ENCODE assay signal across 1 cellular context in the genomic region with DNA sequence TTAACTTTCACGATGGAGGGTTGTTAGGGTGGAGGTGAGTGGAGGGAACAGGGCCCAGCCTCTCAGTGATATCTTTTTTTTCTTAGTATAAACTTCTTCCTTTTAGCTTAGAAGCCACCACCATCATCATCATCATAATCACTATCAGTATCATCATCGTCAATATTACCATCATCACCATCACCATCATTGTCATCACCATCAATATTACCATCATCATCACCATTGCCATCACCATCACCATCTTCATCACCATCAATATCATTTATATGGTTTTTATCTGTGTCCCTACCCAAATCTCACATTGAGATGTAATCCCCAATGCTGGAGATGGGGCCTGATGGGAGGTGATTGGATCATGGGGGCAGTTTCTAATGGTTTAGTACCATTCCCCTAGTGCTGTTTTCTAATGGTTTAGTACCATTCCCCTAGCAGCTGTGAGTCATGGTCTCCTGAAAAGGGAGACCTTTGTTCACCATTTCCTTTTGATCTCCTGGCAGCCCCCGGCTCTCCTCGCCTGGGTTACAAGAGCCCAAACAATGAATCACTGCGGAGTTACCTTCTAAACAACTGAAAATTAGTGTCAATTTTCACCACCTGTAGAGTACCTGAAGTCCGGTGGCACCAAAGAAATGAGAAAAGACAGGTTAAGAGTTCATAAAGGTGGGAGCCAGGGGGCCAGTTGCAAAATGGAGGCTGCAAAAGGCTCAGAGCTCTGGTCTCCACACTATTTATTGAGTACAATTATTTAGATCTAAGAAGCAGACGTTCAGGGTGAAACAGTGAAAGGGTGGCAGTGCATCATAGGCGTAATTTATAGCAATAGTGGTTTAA.
A peak's percentile ranks its signal among the peaks of the same experiment; 100 is the strongest.
TF ChIP-seq lines count a peak whose summit lies in the region.

No MANE protein-coding gene starts in this region.

TF ChIP-seq in HepG2, 621 proteins besides CTCF, POLR2A, EP300 and RAD21 (continues in another document):
- no peak for TF ChIP-seq FLYWCH1 (CRISPR knock-in tag; IDR thresholded peaks at IDR 0.05)
- peak; percentile 23; the same call in 1 of the 2 replicates for TF ChIP-seq HNF4G (IDR thresholded peaks at IDR 0.05; ENCODE audit: borderline replicate concordance, low read depth, low read length)
- TF ChIP-seq HNF4G (CRISPR knock-in tag; IDR thresholded peaks at IDR 0.05; ENCODE audit: borderline replicate concordance, low read depth) = no peak
- TF ChIP-seq GABPA (IDR thresholded peaks at IDR 0.05; ENCODE audit: low read depth, low read length) = no peak
- 0 out of 2 replicates have a peak, but pooled peaks have one; percentile 18 for TF ChIP-seq GABPA (CRISPR knock-in tag; IDR thresholded peaks at IDR 0.05; ENCODE audit: low read depth)
- no peak for TF ChIP-seq ARNTL (CRISPR knock-in tag; IDR thresholded peaks at IDR 0.05)
- TF ChIP-seq ZNF605 (CRISPR knock-in tag; IDR thresholded peaks at IDR 0.05) = no peak; the same call in 1 of the 2 replicates
- peak; percentile 64; the same call in 1 of the 2 replicates for TF ChIP-seq NFIC (IDR thresholded peaks at IDR 0.05; ENCODE audit: low read length)
- TF ChIP-seq MIER3 (CRISPR knock-in tag; IDR thresholded peaks at IDR 0.05; ENCODE audit: borderline replicate concordance) = no peak
- TF ChIP-seq KAT8 (CRISPR knock-in tag; IDR thresholded peaks at IDR 0.05) = 0 out of 2 replicates have a peak, but pooled peaks have one; percentile 21
- TF ChIP-seq FOSL2 (CRISPR knock-in tag; IDR thresholded peaks at IDR 0.05) = peak; percentile 95
- peak; percentile 65 for TF ChIP-seq HMG20A (CRISPR knock-in tag; IDR thresholded peaks at IDR 0.05; ENCODE audit: borderline replicate concordance)
- TF ChIP-seq RCOR2 (CRISPR knock-in tag; IDR thresholded peaks at IDR 0.05) = peak; percentile 45; the same call in 1 of the 2 replicates
- peak; percentile 31; the same call in 1 of the 2 replicates for TF ChIP-seq EHMT2 (IDR thresholded peaks at IDR 0.05; ENCODE audit: borderline replicate concordance, low read depth, low read length)
- TF ChIP-seq, protein P1, sequence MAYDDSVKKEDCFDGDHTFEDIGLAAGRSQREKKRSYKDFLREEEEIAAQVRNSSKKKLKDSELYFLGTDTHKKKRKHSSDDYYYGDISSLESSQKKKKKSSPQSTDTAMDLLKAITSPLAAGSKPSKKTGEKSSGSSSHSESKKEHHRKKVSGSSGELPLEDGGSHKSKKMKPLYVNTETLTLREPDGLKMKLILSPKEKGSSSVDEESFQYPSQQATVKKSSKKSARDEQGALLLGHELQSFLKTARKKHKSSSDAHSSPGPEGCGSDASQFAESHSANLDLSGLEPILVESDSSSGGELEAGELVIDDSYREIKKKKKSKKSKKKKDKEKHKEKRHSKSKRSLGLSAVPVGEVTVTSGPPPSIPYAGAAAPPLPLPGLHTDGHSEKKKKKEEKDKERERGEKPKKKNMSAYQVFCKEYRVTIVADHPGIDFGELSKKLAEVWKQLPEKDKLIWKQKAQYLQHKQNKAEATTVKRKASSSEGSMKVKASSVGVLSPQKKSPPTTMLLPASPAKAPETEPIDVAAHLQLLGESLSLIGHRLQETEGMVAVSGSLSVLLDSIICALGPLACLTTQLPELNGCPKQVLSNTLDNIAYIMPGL (CRISPR knock-in tag; IDR thresholded peaks at IDR 0.05; ENCODE audit: borderline replicate concordance in 1 of 2, low read depth in 1 of 2) = peak in 1 of 2 experiments; percentile 44; a peak in 1 of 4 replicates
- TF ChIP-seq MEIS2 (CRISPR knock-in tag; IDR thresholded peaks at IDR 0.05) = no peak
- TF ChIP-seq ZEB1 (IDR thresholded peaks at IDR 0.05; ENCODE audit: insufficient replicate concordance, low read depth) = peak; percentile 69
- peak; percentile 91 for TF ChIP-seq TCF7 (IDR thresholded peaks at IDR 0.05; ENCODE audit: low read depth)
- TF ChIP-seq, protein P2, sequence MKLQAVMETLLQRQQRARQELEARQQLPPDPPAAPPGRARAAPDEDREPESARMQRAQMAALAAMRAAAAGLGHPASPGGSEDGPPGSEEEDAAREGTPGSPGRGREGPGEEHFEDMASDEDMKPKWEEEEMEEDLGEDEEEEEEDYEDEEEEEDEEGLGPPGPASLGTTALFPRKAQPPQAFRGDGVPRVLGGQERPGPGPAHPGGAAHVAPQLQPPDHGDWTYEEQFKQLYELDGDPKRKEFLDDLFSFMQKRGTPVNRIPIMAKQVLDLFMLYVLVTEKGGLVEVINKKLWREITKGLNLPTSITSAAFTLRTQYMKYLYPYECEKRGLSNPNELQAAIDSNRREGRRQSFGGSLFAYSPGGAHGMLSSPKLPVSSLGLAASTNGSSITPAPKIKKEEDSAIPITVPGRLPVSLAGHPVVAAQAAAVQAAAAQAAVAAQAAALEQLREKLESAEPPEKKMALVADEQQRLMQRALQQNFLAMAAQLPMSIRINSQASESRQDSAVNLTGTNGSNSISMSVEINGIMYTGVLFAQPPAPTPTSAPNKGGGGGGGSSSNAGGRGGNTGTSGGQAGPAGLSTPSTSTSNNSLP (IDR thresholded peaks at IDR 0.05; ENCODE audit: low read depth, low read length) = peak; percentile 77
- 0 out of 2 replicates have a peak, but pooled peaks have one; percentile 53 for TF ChIP-seq TCF7L2 (IDR thresholded peaks at IDR 0.05; ENCODE audit: low read depth, low read length)
- TF ChIP-seq, protein P3, sequence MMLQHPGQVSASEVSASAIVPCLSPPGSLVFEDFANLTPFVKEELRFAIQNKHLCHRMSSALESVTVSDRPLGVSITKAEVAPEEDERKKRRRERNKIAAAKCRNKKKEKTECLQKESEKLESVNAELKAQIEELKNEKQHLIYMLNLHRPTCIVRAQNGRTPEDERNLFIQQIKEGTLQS (CRISPR knock-in tag; IDR thresholded peaks at IDR 0.05) = peak; percentile 69; the same call in 1 of the 2 replicates
- no peak for TF ChIP-seq MED13 (CRISPR knock-in tag; IDR thresholded peaks at IDR 0.05)
- no peak for TF ChIP-seq ZNF382 (CRISPR knock-in tag; IDR thresholded peaks at IDR 0.05; ENCODE audit: borderline replicate concordance)
- TF ChIP-seq ZNF234 (CRISPR knock-in tag; conservative IDR thresholded peaks at IDR 0.05) = no peak
- peak; percentile 97 for TF ChIP-seq ZSCAN21 (CRISPR knock-in tag; IDR thresholded peaks at IDR 0.05; ENCODE audit: borderline replicate concordance)
- TF ChIP-seq NR2F1 (CRISPR knock-in tag; IDR thresholded peaks at IDR 0.05) = 0 out of 4 replicates have a peak, but pooled peaks of 1 of the 2 experiments have one; percentile 33
- no peak for TF ChIP-seq SNAPC2 (CRISPR knock-in tag; IDR thresholded peaks at IDR 0.05)
- TF ChIP-seq ZNF644 (CRISPR knock-in tag; IDR thresholded peaks at IDR 0.05; ENCODE audit: low read depth) = peak; percentile 84
- TF ChIP-seq NFE2L2 (IDR thresholded peaks at IDR 0.05; ENCODE audit: low read length) = no peak
- peak; percentile 51; the same call in 1 of the 2 replicates for TF ChIP-seq ELF3 (CRISPR knock-in tag; IDR thresholded peaks at IDR 0.05)
- TF ChIP-seq ZNF3 (CRISPR knock-in tag; IDR thresholded peaks at IDR 0.05) = no peak
- 0 out of 2 replicates have a peak, but pooled peaks have one; percentile 40 for TF ChIP-seq ZNF510 (CRISPR knock-in tag; IDR thresholded peaks at IDR 0.05; ENCODE audit: low read depth)
- TF ChIP-seq, protein P4, sequence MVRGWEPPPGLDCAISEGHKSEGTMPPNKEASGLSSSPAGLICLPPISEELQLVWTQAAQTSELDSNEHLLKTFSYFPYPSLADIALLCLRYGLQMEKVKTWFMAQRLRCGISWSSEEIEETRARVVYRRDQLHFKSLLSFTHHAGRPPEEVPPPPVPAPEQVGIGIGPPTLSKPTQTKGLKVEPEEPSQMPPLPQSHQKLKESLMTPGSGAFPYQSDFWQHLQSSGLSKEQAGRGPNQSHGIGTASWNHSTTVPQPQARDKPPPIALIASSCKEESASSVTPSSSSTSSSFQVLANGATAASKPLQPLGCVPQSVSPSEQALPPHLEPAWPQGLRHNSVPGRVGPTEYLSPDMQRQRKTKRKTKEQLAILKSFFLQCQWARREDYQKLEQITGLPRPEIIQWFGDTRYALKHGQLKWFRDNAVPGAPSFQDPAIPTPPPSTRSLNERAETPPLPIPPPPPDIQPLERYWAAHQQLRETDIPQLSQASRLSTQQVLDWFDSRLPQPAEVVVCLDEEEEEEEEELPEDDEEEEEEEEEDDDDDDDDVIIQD (CRISPR knock-in tag; IDR thresholded peaks at IDR 0.05; ENCODE audit: low read depth) = peak; percentile 60; the same call in 1 of the 2 replicates
- TF ChIP-seq RXRB (CRISPR knock-in tag; IDR thresholded peaks at IDR 0.05; ENCODE audit: borderline replicate concordance) = peak; percentile 74
- TF ChIP-seq CREM (IDR thresholded peaks at IDR 0.05) = peak; percentile 54; the same call in 1 of the 2 replicates
- TF ChIP-seq CREM (CRISPR knock-in tag; IDR thresholded peaks at IDR 0.05) = no peak
- no peak for TF ChIP-seq RBAK (CRISPR knock-in tag; IDR thresholded peaks at IDR 0.05)
- no peak for TF ChIP-seq SOX6 (IDR thresholded peaks at IDR 0.05)
- TF ChIP-seq SOX6 (CRISPR knock-in tag; IDR thresholded peaks at IDR 0.05) = peak; percentile 72
- TF ChIP-seq NFKBIZ (CRISPR knock-in tag; IDR thresholded peaks at IDR 0.05) = no peak
- TF ChIP-seq ZNF205 (CRISPR knock-in tag; IDR thresholded peaks at IDR 0.05) = no peak
- peak; percentile 68; the same call in 1 of the 2 replicates for TF ChIP-seq JUNB (CRISPR knock-in tag; IDR thresholded peaks at IDR 0.05; ENCODE audit: borderline replicate concordance)
- TF ChIP-seq POLR2G (IDR thresholded peaks at IDR 0.05; ENCODE audit: low read depth, low read length) = peak; percentile 17; the same call in 1 of the 2 replicates
- TF ChIP-seq ZNF652 (CRISPR knock-in tag; IDR thresholded peaks at IDR 0.05; ENCODE audit: borderline replicate concordance, low read depth) = 0 out of 2 replicates have a peak, but pooled peaks have one; percentile 18
- TF ChIP-seq, protein P5, sequence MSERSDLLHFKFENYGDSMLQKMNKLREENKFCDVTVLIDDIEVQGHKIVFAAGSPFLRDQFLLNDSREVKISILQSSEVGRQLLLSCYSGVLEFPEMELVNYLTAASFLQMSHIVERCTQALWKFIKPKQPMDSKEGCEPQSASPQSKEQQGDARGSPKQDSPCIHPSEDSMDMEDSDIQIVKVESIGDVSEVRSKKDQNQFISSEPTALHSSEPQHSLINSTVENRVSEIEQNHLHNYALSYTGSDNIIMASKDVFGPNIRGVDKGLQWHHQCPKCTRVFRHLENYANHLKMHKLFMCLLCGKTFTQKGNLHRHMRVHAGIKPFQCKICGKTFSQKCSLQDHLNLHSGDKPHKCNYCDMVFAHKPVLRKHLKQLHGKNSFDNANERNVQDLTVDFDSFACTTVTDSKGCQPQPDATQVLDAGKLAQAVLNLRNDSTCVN (CRISPR knock-in tag; IDR thresholded peaks at IDR 0.05; ENCODE audit: borderline replicate concordance) = no peak
- TF ChIP-seq RARG (CRISPR knock-in tag; IDR thresholded peaks at IDR 0.05; ENCODE audit: low read depth) = no peak
- TF ChIP-seq HNRNPL (IDR thresholded peaks at IDR 0.05; ENCODE audit: low read depth, low read length) = no peak
- TF ChIP-seq ZNF263 (CRISPR knock-in tag; IDR thresholded peaks at IDR 0.05) = no peak
- no peak for TF ChIP-seq NONO (IDR thresholded peaks at IDR 0.05)
- no peak for TF ChIP-seq NONO (CRISPR knock-in tag; conservative IDR thresholded peaks at IDR 0.05)
- TF ChIP-seq SMAD9 (CRISPR knock-in tag; IDR thresholded peaks at IDR 0.05) = no peak
- peak; percentile 33; the same call in 1 of the 2 replicates for TF ChIP-seq FOXA3 (CRISPR knock-in tag; IDR thresholded peaks at IDR 0.05)
- TF ChIP-seq PHF21A (CRISPR knock-in tag; IDR thresholded peaks at IDR 0.05) = peak; percentile 63
- TF ChIP-seq PPARG (CRISPR knock-in tag; conservative IDR thresholded peaks at IDR 0.05) = peak; percentile 61
- TF ChIP-seq, protein P6, sequence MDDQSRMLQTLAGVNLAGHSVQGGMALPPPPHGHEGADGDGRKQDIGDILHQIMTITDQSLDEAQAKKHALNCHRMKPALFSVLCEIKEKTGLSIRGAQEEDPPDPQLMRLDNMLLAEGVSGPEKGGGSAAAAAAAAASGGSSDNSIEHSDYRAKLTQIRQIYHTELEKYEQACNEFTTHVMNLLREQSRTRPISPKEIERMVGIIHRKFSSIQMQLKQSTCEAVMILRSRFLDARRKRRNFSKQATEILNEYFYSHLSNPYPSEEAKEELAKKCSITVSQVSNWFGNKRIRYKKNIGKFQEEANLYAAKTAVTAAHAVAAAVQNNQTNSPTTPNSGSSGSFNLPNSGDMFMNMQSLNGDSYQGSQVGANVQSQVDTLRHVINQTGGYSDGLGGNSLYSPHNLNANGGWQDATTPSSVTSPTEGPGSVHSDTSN (CRISPR knock-in tag; IDR thresholded peaks at IDR 0.05; ENCODE audit: borderline replicate concordance) = no peak
- TF ChIP-seq, protein P7, sequence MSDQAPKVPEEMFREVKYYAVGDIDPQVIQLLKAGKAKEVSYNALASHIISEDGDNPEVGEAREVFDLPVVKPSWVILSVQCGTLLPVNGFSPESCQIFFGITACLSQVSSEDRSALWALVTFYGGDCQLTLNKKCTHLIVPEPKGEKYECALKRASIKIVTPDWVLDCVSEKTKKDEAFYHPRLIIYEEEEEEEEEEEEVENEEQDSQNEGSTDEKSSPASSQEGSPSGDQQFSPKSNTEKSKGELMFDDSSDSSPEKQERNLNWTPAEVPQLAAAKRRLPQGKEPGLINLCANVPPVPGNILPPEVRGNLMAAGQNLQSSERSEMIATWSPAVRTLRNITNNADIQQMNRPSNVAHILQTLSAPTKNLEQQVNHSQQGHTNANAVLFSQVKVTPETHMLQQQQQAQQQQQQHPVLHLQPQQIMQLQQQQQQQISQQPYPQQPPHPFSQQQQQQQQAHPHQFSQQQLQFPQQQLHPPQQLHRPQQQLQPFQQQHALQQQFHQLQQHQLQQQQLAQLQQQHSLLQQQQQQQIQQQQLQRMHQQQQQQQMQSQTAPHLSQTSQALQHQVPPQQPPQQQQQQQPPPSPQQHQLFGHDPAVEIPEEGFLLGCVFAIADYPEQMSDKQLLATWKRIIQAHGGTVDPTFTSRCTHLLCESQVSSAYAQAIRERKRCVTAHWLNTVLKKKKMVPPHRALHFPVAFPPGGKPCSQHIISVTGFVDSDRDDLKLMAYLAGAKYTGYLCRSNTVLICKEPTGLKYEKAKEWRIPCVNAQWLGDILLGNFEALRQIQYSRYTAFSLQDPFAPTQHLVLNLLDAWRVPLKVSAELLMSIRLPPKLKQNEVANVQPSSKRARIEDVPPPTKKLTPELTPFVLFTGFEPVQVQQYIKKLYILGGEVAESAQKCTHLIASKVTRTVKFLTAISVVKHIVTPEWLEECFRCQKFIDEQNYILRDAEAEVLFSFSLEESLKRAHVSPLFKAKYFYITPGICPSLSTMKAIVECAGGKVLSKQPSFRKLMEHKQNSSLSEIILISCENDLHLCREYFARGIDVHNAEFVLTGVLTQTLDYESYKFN (CRISPR knock-in tag; conservative IDR thresholded peaks at IDR 0.05) = peak; percentile 83
- no peak for TF ChIP-seq SAFB2 (CRISPR knock-in tag; IDR thresholded peaks at IDR 0.05; ENCODE audit: borderline replicate concordance, low read depth)
- no peak for TF ChIP-seq HIVEP1 (CRISPR knock-in tag; IDR thresholded peaks at IDR 0.05)
- TF ChIP-seq ETV5 (CRISPR knock-in tag; IDR thresholded peaks at IDR 0.05; ENCODE audit: borderline replicate concordance) = peak; percentile 40; the same call in 1 of the 2 replicates
